Comparison of ENCODE assay signal across 19 cellular contexts in the genomic region with DNA sequence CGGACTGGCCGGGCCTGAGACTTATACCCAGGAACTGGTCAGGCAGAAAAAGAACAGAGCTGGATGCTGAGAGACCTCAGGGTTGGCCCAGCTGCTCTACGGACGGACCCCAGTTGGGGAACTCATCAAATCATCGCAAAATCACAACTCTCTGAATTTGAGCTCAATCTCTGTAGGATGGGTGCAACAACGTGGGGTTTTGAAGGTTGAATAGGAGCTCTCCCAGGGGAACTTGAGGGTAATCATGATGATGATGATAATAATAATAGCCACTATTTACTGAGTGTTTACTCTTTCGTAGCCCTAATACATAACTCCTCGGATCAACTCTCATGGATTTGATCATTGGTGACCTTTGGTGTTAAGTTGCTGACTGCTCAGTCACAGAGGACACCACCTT. TPM values are rescaled to one million over a fixed set of nuclear protein-coding genes. Genes with fewer than 3 reads are reported as not detected.
"Had no signal": no experiment of that assay in that cellular context is flagged by ENCODE, and none has a peak within 500 bp of the region (broad histone marks: within the 10 kb centered on the region; RNA-seq: fewer than 3 reads in every experiment).

No MANE protein-coding gene starts in this region.

RNA-seq across cellular contexts. Expression of a gene that starts 1.4 kb away (rescaled TPM):
- total RNA-seq: activated naive CD4-positive, alpha-beta T cell treated with anti-CD3 and anti-CD28 coated beads for 36 hours; activated naive CD4-positive, alpha-beta T cell treated with anti-CD3 and anti-CD28 coated beads, Interleukin-2, amount 50 U/mL, for 72 hours; activated naive CD8-positive, alpha-beta T cell treated with anti-CD3 and anti-CD28 coated beads for 36 hours; activated naive CD8-positive, alpha-beta T cell treated with anti-CD3 and anti-CD28 coated beads, Interleukin-2, amount 10 ng/mL, durations not matched to agents 7 days and 5 days; activated T-cell treated with anti-CD3 and anti-CD28 coated beads, Interleukin-2, amount 50 U/mL, for 4 hours; activated T-helper 1 cell treated with anti-CD3 and anti-CD28 coated beads, Interleukin-12 subunit alpha, Interleukin-12 subunit beta, Interleukin-2, Interleukin-4 antibody, amounts not matched to agents 30 ng/mL and 10 ng/mL and 1 ng/mL, durations not matched to agents 14 hours and 24 hours and 36 hours; activated T-helper 17 cell treated with anti-CD3 and anti-CD28 coated beads, Interleukin-2, amount 50 U/mL, for 72 hours; activated T-helper 2 cell treated with anti-CD3 and anti-CD28 coated beads, Interferon-gamma antibody, Interleukin-2, Interleukin-4, amounts not matched to agents 10 μg/mL and 5 μg/mL and 100 μg/mL, durations not matched to agents 14 hours and 24 hours and 36 hours; adrenal gland; aorta; ascending aorta; body of pancreas; breast epithelium; bronchial epithelial cell; cardiac muscle cell; cardiac septum; cerebellum; chondrocyte had no signal

RNA-seq across cellular contexts. Expression of a gene that starts 6.2 kb away (rescaled TPM):
- total RNA-seq: activated naive CD4-positive, alpha-beta T cell treated with anti-CD3 and anti-CD28 coated beads for 36 hours; activated naive CD4-positive, alpha-beta T cell treated with anti-CD3 and anti-CD28 coated beads, Interleukin-2, amount 50 U/mL, for 72 hours; activated naive CD8-positive, alpha-beta T cell treated with anti-CD3 and anti-CD28 coated beads for 36 hours; activated naive CD8-positive, alpha-beta T cell treated with anti-CD3 and anti-CD28 coated beads, Interleukin-2, amount 10 ng/mL, durations not matched to agents 7 days and 5 days; activated T-cell treated with anti-CD3 and anti-CD28 coated beads, Interleukin-2, amount 50 U/mL, for 4 hours; activated T-cell treated with anti-CD3 and anti-CD28 coated beads, Interleukin-2, amount 50 U/mL, for 72 hours; activated T-helper 1 cell treated with anti-CD3 and anti-CD28 coated beads, Interleukin-12 subunit alpha, Interleukin-12 subunit beta, Interleukin-2, Interleukin-4 antibody, amounts not matched to agents 30 ng/mL and 10 ng/mL and 1 ng/mL, durations not matched to agents 14 hours and 24 hours and 36 hours; activated T-helper 17 cell treated with anti-CD3 and anti-CD28 coated beads, Interleukin-2, amount 50 U/mL, for 72 hours; activated T-helper 2 cell treated with anti-CD3 and anti-CD28 coated beads, Interferon-gamma antibody, Interleukin-2, Interleukin-4, amounts not matched to agents 10 μg/mL and 5 μg/mL and 100 μg/mL, durations not matched to agents 14 hours and 24 hours and 36 hours; adrenal gland; aorta; ascending aorta; body of pancreas; breast epithelium; bronchial epithelial cell; cardiac muscle cell; cardiac septum; cerebellum; chondrocyte had no signal

RNA-seq across cellular contexts. Expression of a gene that starts 6.4 kb away (rescaled TPM):
- total RNA-seq: activated naive CD4-positive, alpha-beta T cell treated with anti-CD3 and anti-CD28 coated beads for 36 hours; activated naive CD4-positive, alpha-beta T cell treated with anti-CD3 and anti-CD28 coated beads, Interleukin-2, amount 50 U/mL, for 72 hours; activated naive CD8-positive, alpha-beta T cell treated with anti-CD3 and anti-CD28 coated beads for 36 hours; activated naive CD8-positive, alpha-beta T cell treated with anti-CD3 and anti-CD28 coated beads, Interleukin-2, amount 10 ng/mL, durations not matched to agents 7 days and 5 days; activated T-cell treated with anti-CD3 and anti-CD28 coated beads, Interleukin-2, amount 50 U/mL, for 4 hours; activated T-cell treated with anti-CD3 and anti-CD28 coated beads, Interleukin-2, amount 50 U/mL, for 72 hours; activated T-helper 1 cell treated with anti-CD3 and anti-CD28 coated beads, Interleukin-12 subunit alpha, Interleukin-12 subunit beta, Interleukin-2, Interleukin-4 antibody, amounts not matched to agents 30 ng/mL and 10 ng/mL and 1 ng/mL, durations not matched to agents 14 hours and 24 hours and 36 hours; activated T-helper 17 cell treated with anti-CD3 and anti-CD28 coated beads, Interleukin-2, amount 50 U/mL, for 72 hours; activated T-helper 2 cell treated with anti-CD3 and anti-CD28 coated beads, Interferon-gamma antibody, Interleukin-2, Interleukin-4, amounts not matched to agents 10 μg/mL and 5 μg/mL and 100 μg/mL, durations not matched to agents 14 hours and 24 hours and 36 hours; aorta; ascending aorta; body of pancreas; breast epithelium; bronchial epithelial cell; cardiac muscle cell; cardiac septum; cerebellum had no signal

RNA-seq across cellular contexts. Expression of a gene that starts 13.3 kb away (rescaled TPM):
- total RNA-seq: activated naive CD4-positive, alpha-beta T cell treated with anti-CD3 and anti-CD28 coated beads for 36 hours; activated naive CD4-positive, alpha-beta T cell treated with anti-CD3 and anti-CD28 coated beads, Interleukin-2, amount 50 U/mL, for 72 hours; activated naive CD8-positive, alpha-beta T cell treated with anti-CD3 and anti-CD28 coated beads for 36 hours; activated naive CD8-positive, alpha-beta T cell treated with anti-CD3 and anti-CD28 coated beads, Interleukin-2, amount 10 ng/mL, durations not matched to agents 7 days and 5 days; activated T-cell treated with anti-CD3 and anti-CD28 coated beads, Interleukin-2, amount 50 U/mL, for 4 hours; activated T-cell treated with anti-CD3 and anti-CD28 coated beads, Interleukin-2, amount 50 U/mL, for 72 hours; activated T-helper 1 cell treated with anti-CD3 and anti-CD28 coated beads, Interleukin-12 subunit alpha, Interleukin-12 subunit beta, Interleukin-2, Interleukin-4 antibody, amounts not matched to agents 30 ng/mL and 10 ng/mL and 1 ng/mL, durations not matched to agents 14 hours and 24 hours and 36 hours; activated T-helper 17 cell treated with anti-CD3 and anti-CD28 coated beads, Interleukin-2, amount 50 U/mL, for 72 hours; activated T-helper 2 cell treated with anti-CD3 and anti-CD28 coated beads, Interferon-gamma antibody, Interleukin-2, Interleukin-4, amounts not matched to agents 10 μg/mL and 5 μg/mL and 100 μg/mL, durations not matched to agents 14 hours and 24 hours and 36 hours; adrenal gland; aorta; ascending aorta; body of pancreas; breast epithelium; cardiac muscle cell; cardiac septum; cerebellum; chondrocyte had no signal

RNA-seq across cellular contexts. Expression of a gene that starts 13.4 kb away (rescaled TPM):
- total RNA-seq: activated naive CD4-positive, alpha-beta T cell treated with anti-CD3 and anti-CD28 coated beads for 36 hours; activated naive CD4-positive, alpha-beta T cell treated with anti-CD3 and anti-CD28 coated beads, Interleukin-2, amount 50 U/mL, for 72 hours; activated naive CD8-positive, alpha-beta T cell treated with anti-CD3 and anti-CD28 coated beads for 36 hours; activated naive CD8-positive, alpha-beta T cell treated with anti-CD3 and anti-CD28 coated beads, Interleukin-2, amount 10 ng/mL, durations not matched to agents 7 days and 5 days; activated T-cell treated with anti-CD3 and anti-CD28 coated beads, Interleukin-2, amount 50 U/mL, for 4 hours; activated T-cell treated with anti-CD3 and anti-CD28 coated beads, Interleukin-2, amount 50 U/mL, for 72 hours; activated T-helper 1 cell treated with anti-CD3 and anti-CD28 coated beads, Interleukin-12 subunit alpha, Interleukin-12 subunit beta, Interleukin-2, Interleukin-4 antibody, amounts not matched to agents 30 ng/mL and 10 ng/mL and 1 ng/mL, durations not matched to agents 14 hours and 24 hours and 36 hours; activated T-helper 17 cell treated with anti-CD3 and anti-CD28 coated beads, Interleukin-2, amount 50 U/mL, for 72 hours; activated T-helper 2 cell treated with anti-CD3 and anti-CD28 coated beads, Interferon-gamma antibody, Interleukin-2, Interleukin-4, amounts not matched to agents 10 μg/mL and 5 μg/mL and 100 μg/mL, durations not matched to agents 14 hours and 24 hours and 36 hours; ascending aorta; breast epithelium; bronchial epithelial cell; cardiac septum; cerebellum; chondrocyte had no signal
